Comparison of ENCODE assay signal across 37 cellular contexts in genomic region chr11:92981508-92982043, GRCh38. TPM values are rescaled to one million over a fixed set of nuclear protein-coding genes. Genes with fewer than 3 reads are reported as not detected.
"Had no signal": no experiment of that assay in that cellular context is flagged by ENCODE, and none has a peak within 500 bp of the region (broad histone marks: within the 10 kb centered on the region; RNA-seq: fewer than 3 reads in every experiment).

No MANE protein-coding gene starts in this region.

- H3K9ac ChIP-seq: KMS-11 had no signal

- DNase-seq: Karpas-422, Kasumi-1, MG63, MM.1S, MV-4-11, NCI-H1048, NCI-H1092, NCI-H1092 treated with DMSO at 0.1 percent for 48 hours, NCI-H1105, NCI-H1105 treated with DMSO at 0.1 percent for 48 hours, NCI-H1417 treated with DMSO at 0.1 percent for 48 hours, NCI-H1436, NCI-H1436 treated with DMSO at 0.1 percent for 48 hours, NCI-H146, NCI-H1694, NCI-H1694 treated with DMSO at 0.1 percent for 48 hours, NCI-H187, NCI-H187 treated with DMSO at 0.1 percent for 48 hours, NCI-H1930, NCI-H2029, NCI-H2029 treated with DMSO at 0.1 percent for 48 hours, NCI-H2081, NCI-H2081 treated with DMSO at 0.1 percent for 48 hours, NCI-H2107, NCI-H2171, NCI-H2171 treated with DMSO at 0.1 percent for 48 hours, NCI-H2227 treated with DMSO at 0.1 percent for 48 hours, NCI-H226, NCI-H345, NCI-H446, NCI-H446 treated with DMSO at 0.1 percent for 48 hours, NCI-H510A had no signal

- H3K9me3 ChIP-seq: MG63 had no signal

- H3K4me3 ChIP-seq: MG63 had no signal

- H3K27ac ChIP-seq: KMS-11 had no signal

- H3K4me2 ChIP-seq: KMS-11 had no signal

- H3K27me3 ChIP-seq: MG63 had no signal

- H3K36me3 ChIP-seq: MG63 had no signal

RNA-seq across cellular contexts. Expression of gene MTNR1B, which starts 12.1 kb away (rescaled TPM):
- total RNA-seq: LHCN-M2, M059J, MCF 10A, NCI-H460 had no signal
